In genomic region chr21:37531402-37532042, GRCh38 we compare ENCODE assay signal across 10 cellular contexts.
DNase-seq lines count a peak whose midpoint lies in the region; ATAC-seq and TF ChIP-seq lines count a peak whose summit lies in the region.
"Had no signal": no experiment of that assay in that cellular context is flagged by ENCODE, and none has a peak within 500 bp of the region (broad histone marks: within the 10 kb centered on the region; RNA-seq: fewer than 3 reads in every experiment).

No MANE protein-coding gene starts in this region.

- CTCF ChIA-PET in PC-3 (lab: Charles Lee), result interaction anchor here (0.6 kb wide), 1 partner anchor 52 kb away, joined by 3 read pairs; no protein-coding TSS in a partner anchor

- H3K27me3 Mint-ChIP-seq in neural progenitor cell (ENCODE audit: insufficient read depth, low read depth), result peaks cover 5% of the 10 kb centered on the region

- H3K4me3 Mint-ChIP-seq in neural progenitor cell, result no peak overlapping the region
- H3K4me3 Mint-ChIP-seq: activated naive CD8-positive, alpha-beta T cell had no signal

- ATAC-seq in PC-3, result peak; percentile 12
- ATAC-seq in HG03521 (IDR thresholded peaks at IDR 0.05; ENCODE audit: unreplicated experiment), result no peak
- ATAC-seq in HG02623 (IDR thresholded peaks at IDR 0.05; ENCODE audit: unreplicated experiment), result no peak

- H2AFZ ChIP-seq in PC-3 (ENCODE audit: low read length) (no peak overlapping the region), neural progenitor cell (replicated peaks) (peak overlapping the region; percentile 3)

- no peaks in the 10 kb centered on the region for H3K9me2 ChIP-seq in PC-3 (replicated peaks; ENCODE audit: low read length)

- H3K27ac Mint-ChIP-seq in neural progenitor cell, result no peak overlapping the region
- H3K27ac Mint-ChIP-seq: activated naive CD8-positive, alpha-beta T cell had no signal

- H3K36me3 ChIP-seq in PC-3 (ENCODE audit: low read depth, low read length), result no peaks in the 10 kb centered on the region
- H3K36me3 ChIP-seq in cardiac muscle cell, result no peaks in the 10 kb centered on the region
- no peaks in the 10 kb centered on the region for H3K36me3 ChIP-seq in neural progenitor cell

- H3K4me2 ChIP-seq in PC-3 (ENCODE audit: low read length), result no peak overlapping the region
- no peak overlapping the region for H3K4me2 ChIP-seq in neural progenitor cell

- no peaks in the 10 kb centered on the region for H4K20me1 ChIP-seq in PC-3 (ENCODE audit: low read length)
- H4K20me1 ChIP-seq in neural progenitor cell (ENCODE audit: low read depth), result no peaks in the 10 kb centered on the region

- H3K4me3 ChIP-seq in PC-3 (ENCODE audit: low read length) (no peak overlapping the region), cardiac muscle cell (no peak overlapping the region), neural progenitor cell (no peak overlapping the region)

- H3K79me2 ChIP-seq in PC-3 (ENCODE audit: low read length) (no peaks in the 10 kb centered on the region), neural progenitor cell (ENCODE audit: low read depth) (no peaks in the 10 kb centered on the region)

- peaks cover 11% of the 10 kb centered on the region for H3K9me3 Mint-ChIP-seq in neural progenitor cell

- H3K27me3 ChIP-seq in PC-3 (ENCODE audit: low read length) (no peaks in the 10 kb centered on the region), cardiac muscle cell (no peaks in the 10 kb centered on the region), neural progenitor cell (no peaks in the 10 kb centered on the region)

- H3K9me3 ChIP-seq in PC-3 (ENCODE audit: low read length) (no peaks in the 10 kb centered on the region), cardiac muscle cell (ENCODE audit: low read depth) (no peaks in the 10 kb centered on the region), neural progenitor cell (ENCODE audit: low read depth) (no peaks in the 10 kb centered on the region)

- H3F3A ChIP-seq in PC-3 (ENCODE audit: low read length, unreplicated experiment) (peaks cover 4% of the 10 kb centered on the region), neural progenitor cell (ENCODE audit: low read depth) (no peaks in the 10 kb centered on the region)

- H3K9ac ChIP-seq in PC-3 (ENCODE audit: low read length) (no peak overlapping the region), neural progenitor cell (no peak overlapping the region)

- TF ChIP-seq CTCF in PC-3 (conservative IDR thresholded peaks at IDR 0.05; ENCODE audit: low read depth, low read length) (no peak), cardiac muscle cell (IDR thresholded peaks at IDR 0.05; ENCODE audit: low read depth, low read length) (no peak), neural progenitor cell (IDR thresholded peaks at IDR 0.05) (no peak)

- BruUV-seq in PC-3 (replicated peaks; lab: Mats Ljungman, UMichigan), result no TSS peak

- DNase-seq in D341Med (ENCODE audit: low spot score), result peak; percentile 64
- peak; percentile 33 for DNase-seq in PC-3
- no peak for DNase-seq in cardiac muscle cell (ENCODE audit: low read depth in 1 of 2, low spot score in 1 of 2)
- DNase-seq in neural progenitor cell (ENCODE audit: low spot score), result peak; percentile 9
- no peak for DNase-seq in stimulated activated CD4-positive, alpha-beta T cell treated with anti-CD3 and anti-CD28 coated beads, Interleukin-4, amount 100 ng/mL, for 1 hour
- DNase-seq in UCSD-AML1 (lab: John Stamatoyannopoulos, UW; ENCODE audit: unreplicated experiment), result no peak
- DNase-seq: ACHN had no signal

- intact Hi-C loops in PC-3 (cut with micrococcal nuclease), result loop anchor here (2.0 kb wide), 1 partner anchor 33 kb away; no protein-coding TSS in a partner anchor

- peaks cover 1% of the 10 kb centered on the region for H3K36me3 Mint-ChIP-seq in neural progenitor cell
- H3K36me3 Mint-ChIP-seq: activated naive CD8-positive, alpha-beta T cell had no signal

- POLR2A ChIA-PET in PC-3 (lab: Charles Lee; ENCODE audit: unreplicated experiment), result no interaction called here

- peaks cover 3% of the 10 kb centered on the region for H3K4me1 Mint-ChIP-seq in neural progenitor cell

- H3K4me1 ChIP-seq in PC-3 (ENCODE audit: insufficient read depth, low read length) (peaks cover 29% of the 10 kb centered on the region), cardiac muscle cell (ENCODE audit: low read depth) (peaks cover 12% of the 10 kb centered on the region), neural progenitor cell (peaks cover 18% of the 10 kb centered on the region)

- H3K27ac ChIP-seq in PC-3 (ENCODE audit: low read length) (peak overlapping the region; percentile 76), cardiac muscle cell (peak overlapping the region; percentile 85), neural progenitor cell (no peak overlapping the region)

Comparison
In these comparisons a context has a peak if more than half of its experiments do, and no peak if none do; other contexts are left out.
1. DNase-seq: peak in D341Med (single experiment), PC-3 (single experiment) and neural progenitor cell (single experiment); none in cardiac muscle cell (0 of 2), stimulated activated CD4-positive, alpha-beta T cell treated with anti-CD3 and anti-CD28 coated beads, Interleukin-4, amount 100 ng/mL, for 1 hour (single experiment) and UCSD-AML1 (single experiment).